8 cellular contexts compared by ENCODE assay signal in genomic region chr16:69105501-69106361, GRCh38. TPM values are rescaled to one million over a fixed set of nuclear protein-coding genes. Genes with fewer than 3 reads are reported as not detected.
DNase-seq lines count a peak whose midpoint lies in the region; ATAC-seq, FAIRE-seq and TF ChIP-seq lines count a peak whose summit lies in the region.

A gene with protein sequence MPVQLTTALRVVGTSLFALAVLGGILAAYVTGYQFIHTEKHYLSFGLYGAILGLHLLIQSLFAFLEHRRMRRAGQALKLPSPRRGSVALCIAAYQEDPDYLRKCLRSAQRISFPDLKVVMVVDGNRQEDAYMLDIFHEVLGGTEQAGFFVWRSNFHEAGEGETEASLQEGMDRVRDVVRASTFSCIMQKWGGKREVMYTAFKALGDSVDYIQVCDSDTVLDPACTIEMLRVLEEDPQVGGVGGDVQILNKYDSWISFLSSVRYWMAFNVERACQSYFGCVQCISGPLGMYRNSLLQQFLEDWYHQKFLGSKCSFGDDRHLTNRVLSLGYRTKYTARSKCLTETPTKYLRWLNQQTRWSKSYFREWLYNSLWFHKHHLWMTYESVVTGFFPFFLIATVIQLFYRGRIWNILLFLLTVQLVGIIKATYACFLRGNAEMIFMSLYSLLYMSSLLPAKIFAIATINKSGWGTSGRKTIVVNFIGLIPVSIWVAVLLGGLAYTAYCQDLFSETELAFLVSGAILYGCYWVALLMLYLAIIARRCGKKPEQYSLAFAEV (plus strand): TSS chr16:69105653. CDS start chr16:69109396, 3,743 bp downstream.

- TF ChIP-seq POLR2A in endothelial cell of umbilical vein (IDR thresholded peaks at IDR 0.05; ENCODE audit: low read depth, low read length): peak; percentile 57

- H2BK120ac ChIP-seq in mesenchymal stem cell (ENCODE audit: low read depth, low read length): no peak within 1 kb of the TSS

- H3K14ac ChIP-seq in mesenchymal stem cell (ENCODE audit: low read length in 2 of 2): no peak within 1 kb of the TSS

- peak within 1 kb of the TSS in 1 of 2 experiments; percentile 67 for H3K23ac ChIP-seq in mesenchymal stem cell (ENCODE audit: low read length in 2 of 2)

- peak within 1 kb of the TSS; percentile 24 for H2BK5ac ChIP-seq in mesenchymal stem cell (ENCODE audit: low read depth, low read length, poor library complexity, severe bottlenecking)

- no peak within 1 kb of the TSS for H3K18ac ChIP-seq in mesenchymal stem cell (ENCODE audit: low read depth in 1 of 2, low read length in 2 of 2)

- POLR2A ChIA-PET in endothelial cell of umbilical vein (lab: Charles Lee): interaction anchor here (0.6 to 1.0 kb wide), 2 partner anchors 32 to 230 kb away, joined by 3 to 5 read pairs; no protein-coding TSS in a partner anchor

- no peak within 1 kb of the TSS for H4K91ac ChIP-seq in mesenchymal stem cell (ENCODE audit: low read length)

- peaks cover 5% of the 10 kb centered on the region; the same call in 1 of the 2 replicates for H3K36me3 ChIP-seq in ES-I3 (ENCODE audit: insufficient read depth, low read length)
- H3K36me3 ChIP-seq in MM.1S (replicated peaks; ENCODE audit: insufficient read depth, low read length): no peaks in the 10 kb centered on the region
- peaks cover 0 to 3% of the 10 kb centered on the region in 2 experiments for H3K36me3 ChIP-seq in endothelial cell of umbilical vein (ENCODE audit: control insufficient read depth in 2 of 2, extremely low read depth in 1 of 2, insufficient read depth in 2 of 2, low read length in 2 of 2)
- peaks cover 18 to 19% of the 10 kb centered on the region in 2 experiments for H3K36me3 ChIP-seq in mesenchymal stem cell (ENCODE audit: control insufficient read depth in 1 of 2, insufficient read depth in 2 of 2, low read depth in 1 of 2, low read length in 2 of 2)

- H3K4me1 ChIP-seq in ES-I3 (ENCODE audit: insufficient read depth, low read length) (peaks cover 21% of the 10 kb centered on the region), MM.1S (ENCODE audit: low read length) (no peaks in the 10 kb centered on the region), endothelial cell of umbilical vein (ENCODE audit: control insufficient read depth, extremely low read depth, insufficient read depth, low read length) (peaks cover 21% of the 10 kb centered on the region), mesenchymal stem cell (ENCODE audit: control insufficient read depth, insufficient read depth, low read depth, low read length) (peaks cover 39% of the 10 kb centered on the region)

- H3K79me1 ChIP-seq in mesenchymal stem cell (replicated peaks; ENCODE audit: low read length, poor library complexity, severe bottlenecking): peaks cover 22% of the 10 kb centered on the region

- H2AFZ ChIP-seq in MM.1S (ENCODE audit: low read length) (peak within 1 kb of the TSS; percentile 78), endothelial cell of umbilical vein (ENCODE audit: low read depth, low read length) (peak within 1 kb of the TSS; percentile 78), mesenchymal stem cell (ENCODE audit: low read depth, low read length) (peak within 1 kb of the TSS; percentile 33)

- H4K20me1 ChIP-seq in MM.1S (ENCODE audit: insufficient read depth, low read length) (no peaks in the 10 kb centered on the region), endothelial cell of umbilical vein (replicated peaks; ENCODE audit: control insufficient read depth, extremely low read depth, insufficient read depth, low read length) (no peaks in the 10 kb centered on the region)

- H4K8ac ChIP-seq in mesenchymal stem cell (ENCODE audit: low read length): no peak within 1 kb of the TSS

- H3F3A ChIP-seq in MM.1S (ENCODE audit: insufficient read depth, low read length): no peaks in the 10 kb centered on the region

- H3K9me2 ChIP-seq in MM.1S (replicated peaks; ENCODE audit: insufficient read depth, low read length): no peaks in the 10 kb centered on the region

- H3K4me2 ChIP-seq in MM.1S (ENCODE audit: low read depth, low read length): peak within 1 kb of the TSS; percentile 100
- peak within 1 kb of the TSS; percentile 50 for H3K4me2 ChIP-seq in endothelial cell of umbilical vein (ENCODE audit: insufficient read depth, low read length)
- peak within 1 kb of the TSS; percentile 97 for H3K4me2 ChIP-seq in mesenchymal stem cell (ENCODE audit: low read length, poor library complexity, severe bottlenecking)

- H3K27ac ChIP-seq in MM.1S (ENCODE audit: low read length) (no peak within 1 kb of the TSS), endothelial cell of umbilical vein (ENCODE audit: insufficient read depth, low read depth, low read length) (no peak within 1 kb of the TSS), mesenchymal stem cell (ENCODE audit: low read length, poor library complexity, severe bottlenecking) (peak within 1 kb of the TSS; percentile 49)

- H2AK5ac ChIP-seq in mesenchymal stem cell (ENCODE audit: low read length, severe bottlenecking): no peak within 1 kb of the TSS

- H3K9me3 ChIP-seq in ES-I3 (ENCODE audit: control insufficient read depth, insufficient read depth, low read length) (no peaks in the 10 kb centered on the region), MM.1S (replicated peaks; ENCODE audit: insufficient read depth, low read length) (no peaks in the 10 kb centered on the region), endothelial cell of umbilical vein (replicated peaks; ENCODE audit: control insufficient read depth, insufficient read depth, low read length) (no peaks in the 10 kb centered on the region), mesenchymal stem cell (ENCODE audit: control insufficient read depth, low read length) (no peaks in the 10 kb centered on the region)

- DNase-seq in 8988T (peak; percentile 94), MM.1S (peak; percentile 55), UCSD-AML1 (lab: John Stamatoyannopoulos, UW; ENCODE audit: unreplicated experiment) (peak; percentile 46), endothelial cell of umbilical vein (ENCODE audit: low read depth, low spot score) (peak; percentile 69), mesenchymal stem cell (peak; percentile 46), stromal cell of bone marrow (ENCODE audit: low read depth) (peak; percentile 38)

- H2BK12ac ChIP-seq in mesenchymal stem cell (ENCODE audit: low read length in 2 of 2): peak within 1 kb of the TSS in 1 of 2 experiments; percentile 50

- no TSS peak for BruUV-seq in endothelial cell of umbilical vein (replicated peaks; lab: Mats Ljungman, UMichigan)

- no peaks in the 10 kb centered on the region for H3K9me1 ChIP-seq in endothelial cell of umbilical vein (replicated peaks; ENCODE audit: control insufficient read depth, extremely low read depth, insufficient read depth, low read length)

- H3K79me2 ChIP-seq in MM.1S (ENCODE audit: low read length): no peaks in the 10 kb centered on the region
- no peaks in the 10 kb centered on the region for H3K79me2 ChIP-seq in endothelial cell of umbilical vein (ENCODE audit: control insufficient read depth, insufficient read depth, low read length)

- TF ChIP-seq CTCF in MM.1S (IDR thresholded peaks at IDR 0.05; ENCODE audit: low read length) (peak; percentile 37), endothelial cell of umbilical vein (IDR thresholded peaks at IDR 0.05; ENCODE audit: extremely low read depth in 1 of 2, insufficient read depth in 1 of 2, low read depth in 1 of 2, low read length in 2 of 2) (peak; percentile 16 to 32)

- ATAC-seq in GM21786 (IDR thresholded peaks at IDR 0.05; ENCODE audit: unreplicated experiment): no peak

- intact Hi-C loops in endothelial cell of umbilical vein (cut with micrococcal nuclease): loop anchor here (1.0 to 5.0 kb wide), 4 partner anchors 113 to 258 kb away; no protein-coding TSS in a partner anchor

- dilution Hi-C loops in endothelial cell of umbilical vein (cut with MboI; ENCODE audit: extremely low pct_ligation_motif_present, low sequenced_read_pairs): no loop called here

- H3K27me3 ChIP-seq in MM.1S (replicated peaks; ENCODE audit: insufficient read depth, low read length): no peaks in the 10 kb centered on the region
- H3K27me3 ChIP-seq in endothelial cell of umbilical vein (ENCODE audit: control insufficient read depth in 2 of 2, insufficient read depth in 2 of 2, low read length in 2 of 2): no peaks in the 10 kb centered on the region
- H3K27me3 ChIP-seq in mesenchymal stem cell (ENCODE audit: control insufficient read depth in 1 of 2, insufficient read depth in 1 of 2, low read length in 2 of 2): peaks cover 0 to 15% of the 10 kb centered on the region in 2 experiments

- under 1% methylated on average over 29 of the region's 80 CpGs for WGBS in mesenchymal stem cell

- FAIRE-seq in endothelial cell of umbilical vein (lab: Jason Lieb, UNC): peak; percentile 88

- no peak within 1 kb of the TSS for H2BK15ac ChIP-seq in mesenchymal stem cell (ENCODE audit: low read depth, poor library complexity, severe bottlenecking)

- no peak within 1 kb of the TSS for H3K4ac ChIP-seq in mesenchymal stem cell (ENCODE audit: low read depth in 1 of 2, low read length in 2 of 2)

- CTCF ChIA-PET in endothelial cell of umbilical vein (lab: Charles Lee): interaction anchor here (0.7 to 2.2 kb wide), 29 partner anchors 9 to 262 kb away, joined by 3 to 24 read pairs (median 4); partner anchors contain the start of gene TANGO6

- peak within 1 kb of the TSS; percentile 71; the same call in 1 of the 2 replicates for H3K9ac ChIP-seq in ES-I3 (ENCODE audit: low read depth, low read length)
- H3K9ac ChIP-seq in MM.1S (ENCODE audit: low read length): peak within 1 kb of the TSS; percentile 30; the same call in 1 of the 2 replicates
- H3K9ac ChIP-seq in endothelial cell of umbilical vein (replicated peaks; ENCODE audit: extremely low read depth, insufficient read depth, low read length): no peak within 1 kb of the TSS
- H3K9ac ChIP-seq in mesenchymal stem cell (ENCODE audit: low read length): peak within 1 kb of the TSS; percentile 62

- H3K4me3 ChIP-seq in MM.1S (ENCODE audit: low read length): peak within 1 kb of the TSS; percentile 68
- H3K4me3 ChIP-seq in endothelial cell of umbilical vein (replicated peaks in 1 of 3; ENCODE audit: insufficient read depth in 1 of 3, low read depth in 1 of 3, low read length in 3 of 3): peak within 1 kb of the TSS; percentile 40 to 57 (median 54)
- peak within 1 kb of the TSS; percentile 61 to 79 for H3K4me3 ChIP-seq in mesenchymal stem cell (ENCODE audit: insufficient read depth in 1 of 2, low read depth in 1 of 2, low read length in 2 of 2)

TF ChIP-seq in endothelial cell of umbilical vein, 7 proteins besides CTCF, POLR2A, EP300 and RAD21 (continues in another document):
- TF ChIP-seq FOS (IDR thresholded peaks at IDR 0.05; ENCODE audit: borderline replicate concordance, insufficient read depth, low read length) (no peak), POLR2AphosphoS5 (IDR thresholded peaks at IDR 0.05; ENCODE audit: insufficient read depth, low read depth, low read length) (peak; percentile 76)

RNA-seq across cellular contexts. Expression of the gene that starts here (rescaled TPM):
- 1.8 TPM in 2 replicates for total RNA-seq in endothelial cell of umbilical vein
- polyA plus RNA-seq in endothelial cell of umbilical vein: 1.5 and 2.3 TPM in 2 replicates
- 1.5 TPM in 2 replicates for polyA plus RNA-seq in endothelial cell of umbilical vein (2011; cell fraction: cytosol; rRNA removed)
- polyA plus RNA-seq in endothelial cell of umbilical vein (2011; cell fraction: nucleus; rRNA removed): 2.8 and 3.3 TPM in 2 replicates
- 3.7 and 4.3 TPM in 2 replicates for polyA plus RNA-seq in endothelial cell of umbilical vein (2012)
- 3.4 and 5.0 TPM in 2 replicates for polyA minus RNA-seq in endothelial cell of umbilical vein
- 1.6 TPM for polyA minus RNA-seq in endothelial cell of umbilical vein (2011; cell fraction: cytosol; rRNA and poly(A)+ RNA removed)
- 1.8 TPM in 2 replicates for polyA minus RNA-seq in endothelial cell of umbilical vein (2011; cell fraction: nucleus; rRNA and poly(A)+ RNA removed)
- polyA plus RNA-seq in mesenchymal stem cell (2013, experiment 1 of 2): 0.06 TPM
- 0.10 TPM for polyA plus RNA-seq in mesenchymal stem cell (2013, experiment 2 of 2)

Comparison
In these comparisons a context has a peak if more than half of its experiments do, and no peak if none do; other contexts are left out.
1. DNase-seq: peak in every context shown above with its lines; median percentile 94 in 8988T; 69 in endothelial cell of umbilical vein; 55 in MM.1S; 46 in UCSD-AML1; 46 in mesenchymal stem cell; 38 in stromal cell of bone marrow.
2. H3K4me2 ChIP-seq: peak in every context shown above with its lines; median percentile 100 in MM.1S; 97 in mesenchymal stem cell; 50 in endothelial cell of umbilical vein.